Comparison of ENCODE assay signal across 1 cellular context in genomic region chr6:139028242-139028657, GRCh38.
TF ChIP-seq lines count a peak whose summit lies in the region.

No MANE protein-coding gene starts in this region.

TF ChIP-seq in GM12878, 131 proteins besides CTCF, POLR2A, EP300 and RAD21 (continued from another document):
- TF ChIP-seq ZNF687 (IDR thresholded peaks at IDR 0.05) (peak; percentile 36; the same call in 1 of the 2 replicates), REST (IDR thresholded peaks at IDR 0.05; ENCODE audit: low read depth, low read length) (0 out of 2 replicates have a peak, but pooled peaks have one; percentile 8), EZH2 (IDR thresholded peaks at IDR 0.05; ENCODE audit: borderline replicate concordance, control insufficient read depth, low read depth, low read length) (no peak), GABPA (IDR thresholded peaks at IDR 0.05; ENCODE audit: low read depth) (no peak), BACH1 (IDR thresholded peaks at IDR 0.05; ENCODE audit: borderline replicate concordance) (no peak), NR2C2 (IDR thresholded peaks at IDR 0.05; ENCODE audit: borderline replicate concordance, control insufficient read depth, insufficient read length, low read depth) (no peak)
TF ChIP-seq in GM12878: peak in this region for 4.
